ENCODE assay signal across 12 cellular contexts in genomic region chr11:10805741-10806140, GRCh38. TPM values are rescaled to one million over a fixed set of nuclear protein-coding genes. Genes with fewer than 3 reads are reported as not detected.
DNase-seq lines count a peak whose midpoint lies in the region; ATAC-seq and TF ChIP-seq lines count a peak whose summit lies in the region.
"Had no signal": no experiment of that assay in that cellular context is flagged by ENCODE, and none has a peak within 500 bp of the region (broad histone marks: within the 10 kb centered on the region; RNA-seq: fewer than 3 reads in every experiment).

No MANE protein-coding gene starts in this region.

- no peaks in the 10 kb centered on the region for H3K9me2 ChIP-seq in Loucy (replicated peaks; ENCODE audit: low read depth, low read length)

- H2AFZ ChIP-seq in Loucy (ENCODE audit: low read length), result no peak overlapping the region

- H3K9ac ChIP-seq in BLaER1 treated with 17β-estradiol and CSF1 and Interleukin-3, amounts not matched to agents 10 nM and 100 nM, result peak overlapping the region in 3 of 11 experiments; percentile 34 to 98 (median 45); a peak in 4 of 22 replicates
- peak overlapping the region; percentile 100 for H3K9ac ChIP-seq in Loucy (ENCODE audit: low read depth, low read length, poor library complexity, severe bottlenecking)

- no peak for TF ChIP-seq EP300 in ovary (IDR thresholded peaks at IDR 0.05)

- intact Hi-C loops in ovary (cut with DNase I), result loop anchor here in 3 of 4 donors (5.0 to 10.0 kb wide), 3 partner anchors 42 to 127 kb away; partner anchors contain the start of gene ZBED5 (in 1 of the 3)

- no peaks in the 10 kb centered on the region for H3K9me3 ChIP-seq in BLaER1 treated with 17β-estradiol and CSF1 and Interleukin-3, amounts not matched to agents 10 nM and 100 nM (replicated peaks in 1 of 11)
- no peaks in the 10 kb centered on the region for H3K9me3 ChIP-seq in Loucy (ENCODE audit: insufficient read depth, low read depth, low read length)
- no peaks in the 10 kb centered on the region for H3K9me3 ChIP-seq in ovary
- no peaks in the 10 kb centered on the region for H3K9me3 ChIP-seq in effector memory CD4-positive, alpha-beta T cell (ENCODE audit: control insufficient read depth, low read length)
- H3K9me3 ChIP-seq: Peyer's patch had no signal

- ATAC-seq in central memory CD8-positive, alpha-beta T cell (replicated peaks; ENCODE audit: extremely low read depth, poor library complexity, severe bottlenecking), result no peak

- DNase-seq in central memory CD8-positive, alpha-beta T cell (ENCODE audit: low spot score in 2 of 2), result no peak
- DNase-seq in NCI-H748 (lab: John Stamatoyannopoulos, UW; ENCODE audit: unreplicated experiment) (no peak), ovary (no peak), DMS153 (lab: John Stamatoyannopoulos, UW) (no peak)
- DNase-seq in effector memory CD4-positive, alpha-beta T cell, result no peak
- DNase-seq: cortex of kidney, DMS79 treated with DMSO at 0.1 percent for 48 hours, NCI-H187, Peyer's patch had no signal

- no peaks in the 10 kb centered on the region for H3K9me3 Mint-ChIP-seq in central memory CD8-positive, alpha-beta T cell
- H3K9me3 Mint-ChIP-seq in nephron, result no peaks in the 10 kb centered on the region

- WGBS in ovary, 3 donors, result 74 to 80% (median 75%) methylated on average over 8 of the region's 8 CpGs

- H4K20me1 ChIP-seq in BLaER1 treated with 17β-estradiol and CSF1 and Interleukin-3, amounts not matched to agents 10 nM and 100 nM, result peaks cover 55 to 76% (median 72%) of the 10 kb centered on the region in 11 experiments
- peaks cover 71% of the 10 kb centered on the region for H4K20me1 ChIP-seq in Loucy (ENCODE audit: insufficient read depth, low read length, poor library complexity, severe bottlenecking)

- peaks cover 64 to 72% (median 70%) of the 10 kb centered on the region in 11 experiments for H3K36me3 ChIP-seq in BLaER1 treated with 17β-estradiol and CSF1 and Interleukin-3, amounts not matched to agents 10 nM and 100 nM
- H3K36me3 ChIP-seq in Loucy (ENCODE audit: insufficient read depth, low read length) (peaks cover 67% of the 10 kb centered on the region), ovary (no peaks in the 10 kb centered on the region)
- peaks cover 61% of the 10 kb centered on the region for H3K36me3 ChIP-seq in effector memory CD4-positive, alpha-beta T cell (ENCODE audit: control insufficient read depth, insufficient read depth, low read length)

- H3F3A ChIP-seq in Loucy (ENCODE audit: low read depth), result peaks cover 10% of the 10 kb centered on the region; the same call in 1 of the 2 replicates

- H3K4me2 ChIP-seq in BLaER1 treated with 17β-estradiol and CSF1 and Interleukin-3, amounts not matched to agents 10 nM and 100 nM, result peak overlapping the region; percentile 81 to 94 (median 90)
- peak overlapping the region; percentile 98 for H3K4me2 ChIP-seq in Loucy (ENCODE audit: low read depth, low read length, poor library complexity, severe bottlenecking)

- no peak for TF ChIP-seq CTCF in Loucy (conservative IDR thresholded peaks at IDR 0.05; ENCODE audit: low read length)
- TF ChIP-seq CTCF in nephron (IDR thresholded peaks at IDR 0.05; ENCODE audit: unreplicated experiment in 3 of 3), result no peak
- TF ChIP-seq CTCF in ovary (IDR thresholded peaks at IDR 0.05), result no peak

- no peak for TF ChIP-seq POLR2A in ovary (IDR thresholded peaks at IDR 0.05)

- H3K4me3 ChIP-seq in BLaER1 treated with 17β-estradiol and CSF1 and Interleukin-3, amounts not matched to agents 10 nM and 100 nM, result peak overlapping the region; percentile 86 to 100 (median 98); a peak in 14 of 20 replicates
- H3K4me3 ChIP-seq in Loucy (ENCODE audit: low read length, poor library complexity, severe bottlenecking) (peak overlapping the region; percentile 82), ovary (no peak overlapping the region)
- no peak overlapping the region for H3K4me3 ChIP-seq in effector memory CD4-positive, alpha-beta T cell (ENCODE audit: insufficient read depth, low read depth, low read length, poor library complexity, severe bottlenecking)

- H3K27me3 ChIP-seq in BLaER1 treated with 17β-estradiol and CSF1 and Interleukin-3, amounts not matched to agents 10 nM and 100 nM, result no peaks in the 10 kb centered on the region
- H3K27me3 ChIP-seq in Loucy (ENCODE audit: insufficient read depth, low read length, poor library complexity, severe bottlenecking), result peaks cover 8% of the 10 kb centered on the region
- H3K27me3 ChIP-seq in ovary, result no peaks in the 10 kb centered on the region
- H3K27me3 ChIP-seq in effector memory CD4-positive, alpha-beta T cell (replicated peaks; ENCODE audit: control insufficient read depth, insufficient read depth, low read length, poor library complexity, severe bottlenecking), result no peaks in the 10 kb centered on the region
- H3K27me3 ChIP-seq: Peyer's patch had no signal

- peaks cover 85% of the 10 kb centered on the region for H3K36me3 Mint-ChIP-seq in central memory CD8-positive, alpha-beta T cell (ENCODE audit: insufficient read depth)
- H3K36me3 Mint-ChIP-seq in nephron (ENCODE audit: low read depth), result peaks cover 70% of the 10 kb centered on the region

- H3K27me3 Mint-ChIP-seq in central memory CD8-positive, alpha-beta T cell, result no peaks in the 10 kb centered on the region
- no peaks in the 10 kb centered on the region for H3K27me3 Mint-ChIP-seq in nephron (ENCODE audit: low read depth)

- H3K4me1 ChIP-seq in BLaER1 treated with 17β-estradiol and CSF1 and Interleukin-3, amounts not matched to agents 10 nM and 100 nM, result peaks cover 29 to 65% (median 43%) of the 10 kb centered on the region in 10 experiments
- peaks cover 72% of the 10 kb centered on the region for H3K4me1 ChIP-seq in Loucy (ENCODE audit: insufficient read depth, low read length, poor library complexity, severe bottlenecking)
- H3K4me1 ChIP-seq in ovary (ENCODE audit: insufficient read depth), result peaks cover 5% of the 10 kb centered on the region
- H3K4me1 ChIP-seq in effector memory CD4-positive, alpha-beta T cell (ENCODE audit: control insufficient read depth, insufficient read depth, low read length, poor library complexity, severe bottlenecking), result peaks cover 33% of the 10 kb centered on the region

- H3K4me1 Mint-ChIP-seq in central memory CD8-positive, alpha-beta T cell, result peaks cover 63% of the 10 kb centered on the region
- peaks cover 63% of the 10 kb centered on the region for H3K4me1 Mint-ChIP-seq in nephron

- H3K4me3 Mint-ChIP-seq in central memory CD8-positive, alpha-beta T cell, result peak overlapping the region; percentile 37
- H3K4me3 Mint-ChIP-seq in nephron, result peak overlapping the region; percentile 97 to 98 (median 97)

- H3K27ac Mint-ChIP-seq in central memory CD8-positive, alpha-beta T cell (ENCODE audit: low read depth), result no peak overlapping the region
- H3K27ac Mint-ChIP-seq in nephron, result peak overlapping the region; percentile 61 to 77 (median 76)

- peaks cover 91% of the 10 kb centered on the region for H3K79me2 ChIP-seq in Loucy (ENCODE audit: insufficient read depth, low read length)

- no peak overlapping the region; a peak in 1 of 22 replicates for H3K27ac ChIP-seq in BLaER1 treated with 17β-estradiol and CSF1 and Interleukin-3, amounts not matched to agents 10 nM and 100 nM
- no peak overlapping the region for H3K27ac ChIP-seq in ovary
- H3K27ac ChIP-seq in effector memory CD4-positive, alpha-beta T cell (ENCODE audit: insufficient read depth, low read length, poor library complexity, severe bottlenecking), result no peak overlapping the region
- H3K27ac ChIP-seq: Peyer's patch had no signal

RNA-seq across cellular contexts. Expression of gene EIF4G2, which starts 3.0 kb away (rescaled TPM):
- 100 to 1,000 TPM; 206 to 761 (median 582) TPM for total RNA-seq in ovary
- 100 to 1,000 TPM; 223 to 699 TPM for polyA plus RNA-seq in ovary

RNA-seq across cellular contexts. Expression of gene ZBED5, which starts 52.1 kb away (rescaled TPM):
- total RNA-seq in ovary, result 10 to 100 TPM; 27.8 to 69.4 (median 56.9) TPM
- polyA plus RNA-seq in ovary, result 10 to 100 TPM; 33.8 to 42.2 TPM

RNA-seq across cellular contexts. Expression of gene CTR9, which starts 54.7 kb away (rescaled TPM):
- total RNA-seq in ovary, result 10 to 100 TPM; 18.5 to 40.6 (median 32.5) TPM
- 10 to 100 TPM; 18.0 to 31.2 TPM for polyA plus RNA-seq in ovary

Comparison
In these comparisons a context has a peak if more than half of its experiments do, and no peak if none do; other contexts are left out.
1. H3K4me3 ChIP-seq: peak in BLaER1 treated with 17β-estradiol and CSF1 and Interleukin-3, amounts not matched to agents 10 nM and 100 nM (10 of 10) and Loucy (single experiment); none in ovary (single experiment) and effector memory CD4-positive, alpha-beta T cell (single experiment).